ENCODE assay signal across 11 cellular contexts in the genomic region with DNA sequence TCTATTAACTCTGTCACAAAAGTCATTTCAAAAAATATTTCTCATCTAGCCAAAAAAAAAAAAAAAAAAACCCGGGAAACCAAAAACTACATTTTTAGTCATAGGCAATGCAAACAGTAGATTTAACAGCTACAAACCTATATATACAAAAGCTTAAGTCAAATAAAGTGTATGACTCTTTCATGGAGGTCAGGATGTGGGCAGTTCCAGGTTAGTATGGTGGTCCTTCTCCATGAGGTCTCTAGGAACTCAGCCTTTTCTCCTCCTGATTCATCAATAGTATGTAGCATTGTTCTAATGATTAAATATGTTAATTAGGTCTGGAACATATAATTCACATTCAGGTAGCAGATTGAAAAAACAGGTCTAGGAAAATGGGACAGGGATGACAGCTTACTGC.
"Had no signal": no experiment of that assay in that cellular context is flagged by ENCODE, and none has a peak within 500 bp of the region (broad histone marks: within the 10 kb centered on the region; RNA-seq: fewer than 3 reads in every experiment).

No MANE protein-coding gene starts in this region.

- H3K27ac ChIP-seq: GM23248 had no signal

- H3K4me1 ChIP-seq: HAP-1 had no signal

- H3K9me3 ChIP-seq: HAP-1 had no signal

- ATAC-seq: GM23338, HCT116 had no signal

- DNase-seq: GM23248, GOT3, H7, H9, HCEC 1CT, HFFc6 had no signal

- H3K36me3 ChIP-seq: HAP-1 had no signal

- H2AFZ ChIP-seq: GM23248, GM23338 had no signal

- FAIRE-seq: H1, H54 had no signal

- H3K4me3 ChIP-seq: GM23248, GM23338, HAP-1 had no signal

- H3K9ac ChIP-seq: GM23248 had no signal

- H3K4me2 ChIP-seq: GM23338 had no signal
